ENCODE assay signal across 20 cellular contexts in genomic region chr7:142130282-142130681, GRCh38. TPM values are rescaled to one million over a fixed set of nuclear protein-coding genes. Genes with fewer than 3 reads are reported as not detected.
"Had no signal": no experiment of that assay in that cellular context is flagged by ENCODE, and none has a peak within 500 bp of the region (broad histone marks: within the 10 kb centered on the region; RNA-seq: fewer than 3 reads in every experiment).

No MANE protein-coding gene starts in this region.

- H3K36me3 Mint-ChIP-seq: activated naive CD4-positive, alpha-beta T cell treated with anti-CD3 and anti-CD28 coated beads, Interleukin-2, amount 10 ng/mL, durations not matched to agents 7 days and 5 days; T-cell had no signal

- H3K4me1 ChIP-seq: esophagus muscularis mucosa, sigmoid colon had no signal

- H3K27ac Mint-ChIP-seq: activated naive CD4-positive, alpha-beta T cell treated with anti-CD3 and anti-CD28 coated beads, Interleukin-2, amount 10 ng/mL, durations not matched to agents 7 days and 5 days; activated T-helper 17 cell treated with anti-CD3 and anti-CD28 coated beads, Interleukin-2, amount 50 U/mL, for 72 hours; dendritic cell treated with granulocyte-macrophage colony-stimulating factor and Interleukin-4, amounts not matched to agents 40 ng/mL and 50 ng/mL, for 4 days; T-cell had no signal

- H3K4me3 Mint-ChIP-seq: activated naive CD4-positive, alpha-beta T cell treated with anti-CD3 and anti-CD28 coated beads, Interleukin-2, amount 10 ng/mL, durations not matched to agents 7 days and 5 days; activated T-helper 17 cell treated with anti-CD3 and anti-CD28 coated beads, Interleukin-2, amount 50 U/mL, for 72 hours; central memory CD8-positive, alpha-beta T cell; dendritic cell treated with granulocyte-macrophage colony-stimulating factor and Interleukin-4, amounts not matched to agents 40 ng/mL and 50 ng/mL, for 4 days; neural crest cell; T-cell had no signal

- H3K36me3 ChIP-seq: esophagus muscularis mucosa, heart left ventricle, sigmoid colon had no signal

- H3K27me3 Mint-ChIP-seq: activated naive CD4-positive, alpha-beta T cell treated with anti-CD3 and anti-CD28 coated beads, Interleukin-2, amount 10 ng/mL, durations not matched to agents 7 days and 5 days; dendritic cell treated with granulocyte-macrophage colony-stimulating factor and Interleukin-4, amounts not matched to agents 40 ng/mL and 50 ng/mL, for 4 days had no signal

- H3K27me3 ChIP-seq: body of pancreas, esophagus muscularis mucosa, heart left ventricle, sigmoid colon had no signal

- H3K9me3 Mint-ChIP-seq: activated naive CD4-positive, alpha-beta T cell treated with anti-CD3 and anti-CD28 coated beads, Interleukin-2, amount 10 ng/mL, durations not matched to agents 7 days and 5 days; activated T-helper 17 cell treated with anti-CD3 and anti-CD28 coated beads, Interleukin-2, amount 50 U/mL, for 72 hours; dendritic cell treated with granulocyte-macrophage colony-stimulating factor and Interleukin-4, amounts not matched to agents 40 ng/mL and 50 ng/mL, for 4 days; neural crest cell; T-cell had no signal

- H3K9me3 ChIP-seq: body of pancreas, esophagus muscularis mucosa, heart left ventricle, sigmoid colon had no signal

- H3K4me1 Mint-ChIP-seq: activated naive CD4-positive, alpha-beta T cell treated with anti-CD3 and anti-CD28 coated beads, Interleukin-2, amount 10 ng/mL, durations not matched to agents 7 days and 5 days; activated T-helper 17 cell treated with anti-CD3 and anti-CD28 coated beads, Interleukin-2, amount 50 U/mL, for 72 hours; central memory CD8-positive, alpha-beta T cell; neural crest cell; T-cell had no signal

- DNase-seq: activated CD4-positive, alpha-beta T cell treated with anti-CD3 and anti-CD28 coated beads for 4 hours; activated CD8-positive, alpha-beta memory T cell treated with anti-CD3 and anti-CD28 coated beads for 24 hours; activated naive CD4-positive, alpha-beta T cell treated with anti-CD3 and anti-CD28 coated beads, Interleukin-2, amount 10 ng/mL, durations not matched to agents 7 days and 5 days; activated T-cell treated with anti-CD3 and anti-CD28 coated beads for 4 hours; body of pancreas; foreskin fibroblast; heart left ventricle; sigmoid colon; stimulated activated CD4-positive, alpha-beta T cell treated with anti-CD3 and anti-CD28 coated beads, Interleukin-2, amount 100 ng/mL, for 48 hours; stimulated activated CD8-positive, alpha-beta memory T cell treated with anti-CD3 and anti-CD28 coated beads, Interleukin-4, amount 100 ng/mL, for 48 hours; stimulated activated naive CD8-positive, alpha-beta T cell treated with anti-CD3 and anti-CD28 coated beads, Interleukin-15, Interleukin-2, amounts not matched to agents 100 U/mL and 50 U/mL, for 24 hours; T-cell; T1000 had no signal

- H3K27ac ChIP-seq: body of pancreas, esophagus muscularis mucosa, heart left ventricle, sigmoid colon had no signal

- ATAC-seq: body of pancreas; heart left ventricle; stimulated activated naive CD8-positive, alpha-beta T cell treated with anti-CD3 and anti-CD28 coated beads, Interleukin-15, Interleukin-2, amounts not matched to agents 100 U/mL and 50 U/mL, for 24 hours; T-cell had no signal

- H3K4me3 ChIP-seq: body of pancreas, esophagus muscularis mucosa, heart left ventricle, sigmoid colon had no signal

RNA-seq across cellular contexts. Expression of gene MGAM2, which starts 18.8 kb away (rescaled TPM):
- total RNA-seq: osteocyte, pulmonary artery endothelial cell, T-cell had no signal
